In genomic region chr1:26126321-26127084, GRCh38 we compare ENCODE assay signal across 10 cellular contexts. TPM values are rescaled to one million over a fixed set of nuclear protein-coding genes. Genes with fewer than 3 reads are reported as not detected.
DNase-seq lines count a peak whose midpoint lies in the region; ATAC-seq and TF ChIP-seq lines count a peak whose summit lies in the region.
"Had no signal": no experiment of that assay in that cellular context is flagged by ENCODE, and none has a peak within 500 bp of the region (broad histone marks: within the 10 kb centered on the region; RNA-seq: fewer than 3 reads in every experiment).

No MANE protein-coding gene starts in this region.

- peak; percentile 86 for DNase-seq in MV-4-11 (lab: John Stamatoyannopoulos, UW)
- DNase-seq in T-helper 2 cell = peak in 3 of 5 experiments; percentile 46 to 98 (median 87)
- peak in 1 of 2 donors; percentile 69 for DNase-seq in central memory CD8-positive, alpha-beta T cell (ENCODE audit: low spot score in 2 of 2)
- no peak for DNase-seq in sciatic nerve (ENCODE audit: low spot score)
- DNase-seq in mesenteric fat pad (ENCODE audit: low spot score) = no peak

- intact Hi-C loops in sciatic nerve (cut with DNase I) = no loop called here

- no peak for TF ChIP-seq CTCF in C4-2B (conservative IDR thresholded peaks at IDR 0.05)

- peaks cover 13% of the 10 kb centered on the region for H3K36me3 Mint-ChIP-seq in central memory CD8-positive, alpha-beta T cell (ENCODE audit: insufficient read depth)

- H3K9me3 Mint-ChIP-seq in central memory CD8-positive, alpha-beta T cell = no peaks in the 10 kb centered on the region

- H3K27ac Mint-ChIP-seq in central memory CD8-positive, alpha-beta T cell (ENCODE audit: low read depth) = peak overlapping the region; percentile 79

- H3K4me3 Mint-ChIP-seq in central memory CD8-positive, alpha-beta T cell = peak overlapping the region; percentile 43

- H3K4me1 Mint-ChIP-seq in central memory CD8-positive, alpha-beta T cell = peaks cover 16% of the 10 kb centered on the region

- peak; percentile 57 for ATAC-seq in GM19455 (IDR thresholded peaks at IDR 0.05; ENCODE audit: unreplicated experiment)
- ATAC-seq in central memory CD8-positive, alpha-beta T cell (replicated peaks; ENCODE audit: extremely low read depth, poor library complexity, severe bottlenecking) = peak; percentile 100
- ATAC-seq in sciatic nerve = peak; percentile 52
- no peak for ATAC-seq in HG03457 (IDR thresholded peaks at IDR 0.05; ENCODE audit: unreplicated experiment)

- H3K27me3 Mint-ChIP-seq in central memory CD8-positive, alpha-beta T cell = peaks cover 16% of the 10 kb centered on the region

- peak overlapping the region; percentile 69 for H3K27ac ChIP-seq in C4-2B

RNA-seq across cellular contexts. Expression of gene PDIK1L, which starts 14.9 kb away (rescaled TPM):
- total RNA-seq in sciatic nerve (11.2 TPM), mesenteric fat pad (6.4 TPM)

RNA-seq across cellular contexts. Expression of gene FAM110D, which starts 32.4 kb away (rescaled TPM):
- total RNA-seq in sciatic nerve = 11.8 TPM
- total RNA-seq in mesenteric fat pad = 6.3 TPM

RNA-seq across cellular contexts. Expression of gene C1orf232, which starts 42.3 kb away (rescaled TPM):
- total RNA-seq in sciatic nerve (not detected), mesenteric fat pad (not detected)
- total RNA-seq: endothelial cell of umbilical vein, temporal lobe had no signal

RNA-seq across cellular contexts. Expression of gene ZNF593, which starts 43.2 kb away (rescaled TPM):
- total RNA-seq in sciatic nerve (18.3 TPM), mesenteric fat pad (32.7 TPM)

RNA-seq across cellular contexts. Expression of gene ZNF593OS, which starts 45.1 kb away (rescaled TPM):
- not detected for total RNA-seq in sciatic nerve
- not detected for total RNA-seq in mesenteric fat pad
- total RNA-seq: endothelial cell of umbilical vein, temporal lobe had no signal

Comparison
In these comparisons a context has a peak if more than half of its experiments do, and no peak if none do; other contexts are left out.
1. DNase-seq: peak in MV-4-11 (single experiment) and T-helper 2 cell (3 of 5); none in sciatic nerve (single experiment) and mesenteric fat pad (single experiment).